In genomic region chr17:29136998-29137730, GRCh38 we compare ENCODE assay signal across 1 cellular context.
TF ChIP-seq lines count a peak whose summit lies in the region.

No MANE protein-coding gene starts in this region.

TF ChIP-seq in WTC11, 78 proteins besides CTCF, POLR2A, EP300 and RAD21 (continued from another document):
- TF ChIP-seq, protein P1, sequence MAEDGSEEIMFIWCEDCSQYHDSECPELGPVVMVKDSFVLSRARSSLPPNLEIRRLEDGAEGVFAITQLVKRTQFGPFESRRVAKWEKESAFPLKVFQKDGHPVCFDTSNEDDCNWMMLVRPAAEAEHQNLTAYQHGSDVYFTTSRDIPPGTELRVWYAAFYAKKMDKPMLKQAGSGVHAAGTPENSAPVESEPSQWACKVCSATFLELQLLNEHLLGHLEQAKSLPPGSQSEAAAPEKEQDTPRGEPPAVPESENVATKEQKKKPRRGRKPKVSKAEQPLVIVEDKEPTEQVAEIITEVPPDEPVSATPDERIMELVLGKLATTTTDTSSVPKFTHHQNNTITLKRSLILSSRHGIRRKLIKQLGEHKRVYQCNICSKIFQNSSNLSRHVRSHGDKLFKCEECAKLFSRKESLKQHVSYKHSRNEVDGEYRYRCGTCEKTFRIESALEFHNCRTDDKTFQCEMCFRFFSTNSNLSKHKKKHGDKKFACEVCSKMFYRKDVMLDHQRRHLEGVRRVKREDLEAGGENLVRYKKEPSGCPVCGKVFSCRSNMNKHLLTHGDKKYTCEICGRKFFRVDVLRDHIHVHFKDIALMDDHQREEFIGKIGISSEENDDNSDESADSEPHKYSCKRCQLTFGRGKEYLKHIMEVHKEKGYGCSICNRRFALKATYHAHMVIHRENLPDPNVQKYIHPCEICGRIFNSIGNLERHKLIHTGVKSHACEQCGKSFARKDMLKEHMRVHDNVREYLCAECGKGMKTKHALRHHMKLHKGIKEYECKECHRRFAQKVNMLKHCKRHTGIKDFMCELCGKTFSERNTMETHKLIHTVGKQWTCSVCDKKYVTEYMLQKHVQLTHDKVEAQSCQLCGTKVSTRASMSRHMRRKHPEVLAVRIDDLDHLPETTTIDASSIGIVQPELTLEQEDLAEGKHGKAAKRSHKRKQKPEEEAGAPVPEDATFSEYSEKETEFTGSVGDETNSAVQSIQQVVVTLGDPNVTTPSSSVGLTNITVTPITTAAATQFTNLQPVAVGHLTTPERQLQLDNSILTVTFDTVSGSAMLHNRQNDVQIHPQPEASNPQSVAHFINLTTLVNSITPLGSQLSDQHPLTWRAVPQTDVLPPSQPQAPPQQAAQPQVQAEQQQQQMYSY (CRISPR knock-in tag; IDR thresholded peaks at IDR 0.05) = no peak
- TF ChIP-seq HMGA2 (CRISPR knock-in tag; IDR thresholded peaks at IDR 0.05) (no peak), TP53 (CRISPR knock-in tag; IDR thresholded peaks at IDR 0.05) (no peak), PRRX2 (CRISPR knock-in tag; IDR thresholded peaks at IDR 0.05) (no peak), ZBTB21 (CRISPR knock-in tag; IDR thresholded peaks at IDR 0.05; ENCODE audit: borderline replicate concordance) (no peak), FOXK1 (CRISPR knock-in tag; IDR thresholded peaks at IDR 0.05) (no peak), CBFB (CRISPR knock-in tag; IDR thresholded peaks at IDR 0.05; ENCODE audit: low read depth) (no peak), NFATC4 (CRISPR knock-in tag; IDR thresholded peaks at IDR 0.05) (no peak)
- TF ChIP-seq, protein P2, sequence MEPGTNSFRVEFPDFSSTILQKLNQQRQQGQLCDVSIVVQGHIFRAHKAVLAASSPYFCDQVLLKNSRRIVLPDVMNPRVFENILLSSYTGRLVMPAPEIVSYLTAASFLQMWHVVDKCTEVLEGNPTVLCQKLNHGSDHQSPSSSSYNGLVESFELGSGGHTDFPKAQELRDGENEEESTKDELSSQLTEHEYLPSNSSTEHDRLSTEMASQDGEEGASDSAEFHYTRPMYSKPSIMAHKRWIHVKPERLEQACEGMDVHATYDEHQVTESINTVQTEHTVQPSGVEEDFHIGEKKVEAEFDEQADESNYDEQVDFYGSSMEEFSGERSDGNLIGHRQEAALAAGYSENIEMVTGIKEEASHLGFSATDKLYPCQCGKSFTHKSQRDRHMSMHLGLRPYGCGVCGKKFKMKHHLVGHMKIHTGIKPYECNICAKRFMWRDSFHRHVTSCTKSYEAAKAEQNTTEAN (CRISPR knock-in tag; IDR thresholded peaks at IDR 0.05) = no peak
TF ChIP-seq in WTC11: peak in this region for 0.
